Comparison of ENCODE assay signal across 9 cellular contexts in genomic region chr20:21235713-21236445, GRCh38.
DNase-seq lines count a peak whose midpoint lies in the region; ATAC-seq and TF ChIP-seq lines count a peak whose summit lies in the region.
"Had no signal": no experiment of that assay in that cellular context is flagged by ENCODE, and none has a peak within 500 bp of the region (broad histone marks: within the 10 kb centered on the region; RNA-seq: fewer than 3 reads in every experiment).

No MANE protein-coding gene starts in this region.

- ATAC-seq in HG02981 (IDR thresholded peaks at IDR 0.05; ENCODE audit: unreplicated experiment) = peak; percentile 54
- ATAC-seq in left lung = peak; percentile 97
- no peak for ATAC-seq in GM18517 (IDR thresholded peaks at IDR 0.05; ENCODE audit: unreplicated experiment)

- intact Hi-C loops in left lung (cut with DNase I) = loop anchor here (5.0 to 10.0 kb wide), 2 partner anchors 269 to 271 kb away; no protein-coding TSS in a partner anchor

- H3K4me3 ChIP-seq in left lung = no peak overlapping the region

- H3K36me3 ChIP-seq in left lung = peaks cover 0 to 8% of the 10 kb centered on the region in 2 donors

- peak; percentile 7 for DNase-seq in DMS79 (lab: John Stamatoyannopoulos, UW)
- DNase-seq in NCI-H524 (lab: John Stamatoyannopoulos, UW) = peak; percentile 58 to 77
- DNase-seq in activated CD4-positive, alpha-beta T cell treated with anti-CD3 and anti-CD28 coated beads for 48 hours = peak; percentile 81
- DNase-seq in left lung = peak; percentile 47 to 87
- peak in 2 of 3 donors; percentile 33 to 56 for DNase-seq in stimulated activated CD4-positive, alpha-beta T cell treated with anti-CD3 and anti-CD28 coated beads, TNF-alpha, amount 100 ng/mL, for 1 hour (ENCODE audit: low read depth in 3 of 3, low spot score in 1 of 3)

- H3K27me3 ChIP-seq in left lung = no peaks in the 10 kb centered on the region

- peak overlapping the region; percentile 95 for H3K27ac ChIP-seq in cingulate gyrus (ENCODE audit: low read depth, low read length)
- H3K27ac ChIP-seq in left lung = no peak overlapping the region
- H3K27ac ChIP-seq: epithelial cell of prostate had no signal

- H3K4me1 ChIP-seq in left lung = peaks cover 0 to 5% of the 10 kb centered on the region in 2 donors

- peak; percentile 60 to 80 for TF ChIP-seq CTCF in left lung (IDR thresholded peaks at IDR 0.05)

- no peaks in the 10 kb centered on the region for H3K9me3 ChIP-seq in left lung

Comparison
In these comparisons a context has a peak if more than half of its experiments do, and no peak if none do; other contexts are left out.
1. DNase-seq: peak in every context shown above with its lines; median percentile 81 in activated CD4-positive, alpha-beta T cell treated with anti-CD3 and anti-CD28 coated beads for 48 hours; 68 in NCI-H524; 67 in left lung; 44 in stimulated activated CD4-positive, alpha-beta T cell treated with anti-CD3 and anti-CD28 coated beads, TNF-alpha, amount 100 ng/mL, for 1 hour; 7 in DMS79.